In the genomic region with DNA sequence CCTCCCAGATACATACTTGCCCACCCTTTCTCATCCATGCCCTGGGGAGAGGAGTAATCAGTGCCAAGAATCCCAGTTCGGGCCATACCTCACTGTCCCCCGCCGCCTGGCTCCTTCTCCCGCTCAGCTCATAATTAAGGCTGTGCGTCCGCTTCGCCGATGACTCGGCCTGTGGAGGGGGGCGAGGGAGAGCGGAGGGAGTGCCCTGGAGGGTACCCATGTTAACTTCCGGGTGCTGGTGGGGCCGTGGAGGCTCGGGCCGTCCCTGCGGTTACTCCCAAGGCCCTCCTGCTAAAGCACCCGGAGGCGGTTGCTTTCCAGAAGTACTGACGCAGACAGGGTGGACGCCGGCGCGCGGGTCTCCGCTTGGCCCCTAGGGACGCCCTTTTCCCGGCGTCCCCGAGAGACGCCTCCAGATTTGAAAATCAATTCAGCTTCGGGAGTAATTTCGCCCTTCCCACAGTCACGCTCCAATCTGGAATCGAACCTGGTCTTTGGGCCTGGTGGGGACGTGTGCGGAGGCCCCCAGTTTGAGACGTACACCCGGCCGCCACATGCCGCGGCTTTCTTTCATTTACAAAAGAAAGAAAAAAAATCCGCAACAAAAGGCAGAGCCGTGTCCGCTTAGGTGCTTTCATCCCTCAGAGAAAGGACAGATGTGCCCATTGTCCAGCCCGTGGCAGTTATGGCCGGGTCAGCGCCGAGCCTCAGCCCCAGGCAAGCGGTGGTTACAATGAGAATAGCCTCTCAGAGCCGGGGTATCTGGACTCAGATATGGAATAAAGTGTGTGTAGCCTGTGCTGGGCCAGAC, we compare ENCODE assay signal across 8 cellular contexts. TPM values are rescaled to one million over a fixed set of nuclear protein-coding genes. Genes with fewer than 3 reads are reported as not detected.
DNase-seq lines count a peak whose midpoint lies in the region; ATAC-seq lines count a peak whose summit lies in the region.
"Had no signal": no experiment of that assay in that cellular context is flagged by ENCODE, and none has a peak within 500 bp of the region (broad histone marks: within the 10 kb centered on the region; RNA-seq: fewer than 3 reads in every experiment).

No MANE protein-coding gene starts in this region.

- peaks cover 81% of the 10 kb centered on the region for H3K27me3 Mint-ChIP-seq in activated T-helper 1 cell treated with anti-CD3 and anti-CD28 coated beads, Interleukin-12 subunit alpha, Interleukin-12 subunit beta, Interleukin-2, Interleukin-4 antibody, amounts not matched to agents 30 ng/mL and 10 ng/mL and 1 ng/mL, durations not matched to agents 14 hours and 24 hours and 36 hours (ENCODE audit: insufficient read depth)
- peaks cover 93% of the 10 kb centered on the region for H3K27me3 Mint-ChIP-seq in stimulated activated memory B cell treated with anti-CD40 and anti-IgM and Interleukin-4, amounts not matched to agents 10 μg/mL and 1 μg/mL and 100 μg/mL, for 72 hours

- no peaks in the 10 kb centered on the region for H3K4me1 Mint-ChIP-seq in activated T-helper 1 cell treated with anti-CD3 and anti-CD28 coated beads, Interleukin-12 subunit alpha, Interleukin-12 subunit beta, Interleukin-2, Interleukin-4 antibody, amounts not matched to agents 30 ng/mL and 10 ng/mL and 1 ng/mL, durations not matched to agents 14 hours and 24 hours and 36 hours (ENCODE audit: low read depth)
- peaks cover 45% of the 10 kb centered on the region for H3K4me1 Mint-ChIP-seq in stimulated activated memory B cell treated with anti-CD40 and anti-IgM and Interleukin-4, amounts not matched to agents 10 μg/mL and 1 μg/mL and 100 μg/mL, for 72 hours

- H3K9me3 ChIP-seq in HUES48 (ENCODE audit: control insufficient read depth, insufficient read depth, low read length) (no peaks in the 10 kb centered on the region), iPS-18a (ENCODE audit: control insufficient read depth, low read depth, low read length) (no peaks in the 10 kb centered on the region)

- H3K9me3 Mint-ChIP-seq in activated T-helper 1 cell treated with anti-CD3 and anti-CD28 coated beads, Interleukin-12 subunit alpha, Interleukin-12 subunit beta, Interleukin-2, Interleukin-4 antibody, amounts not matched to agents 30 ng/mL and 10 ng/mL and 1 ng/mL, durations not matched to agents 14 hours and 24 hours and 36 hours = no peaks in the 10 kb centered on the region
- H3K9me3 Mint-ChIP-seq in stimulated activated memory B cell treated with anti-CD40 and anti-IgM and Interleukin-4, amounts not matched to agents 10 μg/mL and 1 μg/mL and 100 μg/mL, for 72 hours = peaks cover 3% of the 10 kb centered on the region

- intact Hi-C loops in activated T-helper 1 cell treated with anti-CD3 and anti-CD28 coated beads, Interleukin-12 subunit alpha, Interleukin-12 subunit beta, Interleukin-2, Interleukin-4 antibody, amounts not matched to agents 30 ng/mL and 10 ng/mL and 1 ng/mL, durations not matched to agents 14 hours and 24 hours and 36 hours (cut with micrococcal nuclease) = no loop called here

- DNase-seq in activated T-helper 1 cell treated with anti-CD3 and anti-CD28 coated beads, Interleukin-12 subunit alpha, Interleukin-12 subunit beta, Interleukin-2, Interleukin-4 antibody, amounts not matched to agents 30 ng/mL and 10 ng/mL and 1 ng/mL, durations not matched to agents 14 hours and 24 hours and 36 hours (ENCODE audit: low spot score) = no peak
- DNase-seq in activated CD4-positive, CD25-positive, alpha-beta regulatory T cell treated with anti-CD3 and anti-CD28 coated beads, Interleukin-2, amount 50 U/mL, for 72 hours = no peak
- DNase-seq in foreskin melanocyte = no peak
- no peak for DNase-seq in AG20443 (ENCODE audit: low spot score)

- no peak overlapping the region for H3K27ac Mint-ChIP-seq in activated T-helper 1 cell treated with anti-CD3 and anti-CD28 coated beads, Interleukin-12 subunit alpha, Interleukin-12 subunit beta, Interleukin-2, Interleukin-4 antibody, amounts not matched to agents 30 ng/mL and 10 ng/mL and 1 ng/mL, durations not matched to agents 14 hours and 24 hours and 36 hours
- no peak overlapping the region for H3K27ac Mint-ChIP-seq in stimulated activated memory B cell treated with anti-CD40 and anti-IgM and Interleukin-4, amounts not matched to agents 10 μg/mL and 1 μg/mL and 100 μg/mL, for 72 hours

- H3K4me3 Mint-ChIP-seq in activated T-helper 1 cell treated with anti-CD3 and anti-CD28 coated beads, Interleukin-12 subunit alpha, Interleukin-12 subunit beta, Interleukin-2, Interleukin-4 antibody, amounts not matched to agents 30 ng/mL and 10 ng/mL and 1 ng/mL, durations not matched to agents 14 hours and 24 hours and 36 hours = peak overlapping the region; percentile 73
- H3K4me3 Mint-ChIP-seq in stimulated activated memory B cell treated with anti-CD40 and anti-IgM and Interleukin-4, amounts not matched to agents 10 μg/mL and 1 μg/mL and 100 μg/mL, for 72 hours = peak overlapping the region; percentile 74

- ATAC-seq in stimulated activated memory B cell treated with anti-CD40 and anti-IgM and Interleukin-4, amounts not matched to agents 10 μg/mL and 1 μg/mL and 100 μg/mL, for 72 hours = peak; percentile 45

- H3K27me3 ChIP-seq in HUES48 (ENCODE audit: control insufficient read depth, insufficient read depth, low read length) = peaks cover 99% of the 10 kb centered on the region
- peaks cover 98% of the 10 kb centered on the region for H3K27me3 ChIP-seq in iPS-18a (ENCODE audit: control insufficient read depth, insufficient read depth, low read length)

- H3K4me3 ChIP-seq in HUES48 (ENCODE audit: low read depth, low read length) (peak overlapping the region; percentile 66), iPS-18a (ENCODE audit: low read length) (peak overlapping the region; percentile 58)

- H3K9ac ChIP-seq in HUES48 (ENCODE audit: low read depth, low read length) (no peak overlapping the region), iPS-18a (ENCODE audit: low read length) (no peak overlapping the region)

- peaks cover 83% of the 10 kb centered on the region for H3K4me1 ChIP-seq in HUES48 (ENCODE audit: control insufficient read depth, insufficient read depth, low read length)
- peaks cover 49% of the 10 kb centered on the region for H3K4me1 ChIP-seq in iPS-18a (ENCODE audit: control insufficient read depth, low read depth, low read length)

- peaks cover 2% of the 10 kb centered on the region for H3K36me3 Mint-ChIP-seq in activated T-helper 1 cell treated with anti-CD3 and anti-CD28 coated beads, Interleukin-12 subunit alpha, Interleukin-12 subunit beta, Interleukin-2, Interleukin-4 antibody, amounts not matched to agents 30 ng/mL and 10 ng/mL and 1 ng/mL, durations not matched to agents 14 hours and 24 hours and 36 hours (ENCODE audit: low read depth)
- no peaks in the 10 kb centered on the region for H3K36me3 Mint-ChIP-seq in stimulated activated memory B cell treated with anti-CD40 and anti-IgM and Interleukin-4, amounts not matched to agents 10 μg/mL and 1 μg/mL and 100 μg/mL, for 72 hours

- H3K36me3 ChIP-seq in HUES48 (ENCODE audit: control insufficient read depth, insufficient read depth, low read length) (no peaks in the 10 kb centered on the region), iPS-18a (ENCODE audit: control insufficient read depth, low read depth, low read length) (no peaks in the 10 kb centered on the region)

- H3K27ac ChIP-seq in HUES48 (ENCODE audit: low read depth, low read length) (no peak overlapping the region), iPS-18a (ENCODE audit: low read length) (no peak overlapping the region)

RNA-seq across cellular contexts. Expression of a gene that starts 1.0 kb away (rescaled TPM):
- not detected in 2 replicates for total RNA-seq in activated T-helper 1 cell treated with anti-CD3 and anti-CD28 coated beads, Interleukin-12 subunit alpha, Interleukin-12 subunit beta, Interleukin-2, Interleukin-4 antibody, amounts not matched to agents 30 ng/mL and 10 ng/mL and 1 ng/mL, durations not matched to agents 14 hours and 24 hours and 36 hours
- total RNA-seq: T-helper 1 cell treated with Interleukin-12 subunit alpha and Interleukin-12 subunit beta and Interleukin-4 antibody, amounts not matched to agents 30 ng/mL and 1 ng/mL, for 36 hours had no signal
